ENCODE assay signal across 1 cellular context in genomic region chr22:33302049-33302545, GRCh38.
TF ChIP-seq lines count a peak whose summit lies in the region.

No MANE protein-coding gene starts in this region.

TF ChIP-seq in HepG2, 621 proteins besides CTCF, POLR2A, EP300 and RAD21 (continued from another document and continues in another):
- no peak for TF ChIP-seq ZBTB1 (CRISPR knock-in tag; IDR thresholded peaks at IDR 0.05; ENCODE audit: borderline replicate concordance)
- TF ChIP-seq ZBTB38 (CRISPR knock-in tag; IDR thresholded peaks at IDR 0.05) = peak; percentile 50
- TF ChIP-seq NR2F2 (IDR thresholded peaks at IDR 0.05; ENCODE audit: borderline replicate concordance, low read depth) = no peak
- TF ChIP-seq KLF6 (CRISPR knock-in tag; IDR thresholded peaks at IDR 0.05) = 0 out of 2 replicates have a peak, but pooled peaks have one; percentile 44
- TF ChIP-seq RXRA (CRISPR knock-in tag; IDR thresholded peaks at IDR 0.05) = peak; percentile 36
- no peak for TF ChIP-seq ZNF33A (CRISPR knock-in tag; IDR thresholded peaks at IDR 0.05; ENCODE audit: borderline replicate concordance)
- TF ChIP-seq PATZ1 (CRISPR knock-in tag; IDR thresholded peaks at IDR 0.05) = peak; percentile 45; the same call in 1 of the 2 replicates
- TF ChIP-seq TARDBP (CRISPR knock-in tag; IDR thresholded peaks at IDR 0.05) = peak; percentile 41; the same call in 1 of the 2 replicates
- peak; percentile 30 for TF ChIP-seq ZNF883 (CRISPR knock-in tag; IDR thresholded peaks at IDR 0.05; ENCODE audit: not compliant biosample characterization)
- TF ChIP-seq ZSCAN5A (CRISPR knock-in tag; IDR thresholded peaks at IDR 0.05; ENCODE audit: borderline replicate concordance) = no peak; the same call in 1 of the 2 replicates
- peak; percentile 44; the same call in 1 of the 2 replicates for TF ChIP-seq ZNF792 (CRISPR knock-in tag; IDR thresholded peaks at IDR 0.05)
- TF ChIP-seq ZNF619 (CRISPR knock-in tag; IDR thresholded peaks at IDR 0.05) = 0 out of 2 replicates have a peak, but pooled peaks have one; percentile 38
- peak; percentile 53; the same call in 1 of the 2 replicates for TF ChIP-seq MIER3 (CRISPR knock-in tag; IDR thresholded peaks at IDR 0.05; ENCODE audit: borderline replicate concordance)
- no peak for TF ChIP-seq ZNF235 (CRISPR knock-in tag; IDR thresholded peaks at IDR 0.05; ENCODE audit: borderline replicate concordance)
- TF ChIP-seq SIX1 (CRISPR knock-in tag; IDR thresholded peaks at IDR 0.05; ENCODE audit: borderline replicate concordance) = 0 out of 2 replicates have a peak, but pooled peaks have one; percentile 15
- no peak for TF ChIP-seq CBX2 (IDR thresholded peaks at IDR 0.05; ENCODE audit: low read depth, low read length)
- no peak for TF ChIP-seq CBX2 (CRISPR knock-in tag; IDR thresholded peaks at IDR 0.05; ENCODE audit: low read depth)
- TF ChIP-seq HNF1B (CRISPR knock-in tag; IDR thresholded peaks at IDR 0.05) = no peak
- TF ChIP-seq, protein P1, sequence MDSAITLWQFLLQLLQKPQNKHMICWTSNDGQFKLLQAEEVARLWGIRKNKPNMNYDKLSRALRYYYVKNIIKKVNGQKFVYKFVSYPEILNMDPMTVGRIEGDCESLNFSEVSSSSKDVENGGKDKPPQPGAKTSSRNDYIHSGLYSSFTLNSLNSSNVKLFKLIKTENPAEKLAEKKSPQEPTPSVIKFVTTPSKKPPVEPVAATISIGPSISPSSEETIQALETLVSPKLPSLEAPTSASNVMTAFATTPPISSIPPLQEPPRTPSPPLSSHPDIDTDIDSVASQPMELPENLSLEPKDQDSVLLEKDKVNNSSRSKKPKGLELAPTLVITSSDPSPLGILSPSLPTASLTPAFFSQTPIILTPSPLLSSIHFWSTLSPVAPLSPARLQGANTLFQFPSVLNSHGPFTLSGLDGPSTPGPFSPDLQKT (CRISPR knock-in tag; IDR thresholded peaks at IDR 0.05; ENCODE audit: borderline replicate concordance) = no peak
- TF ChIP-seq ZNF101 (CRISPR knock-in tag; IDR thresholded peaks at IDR 0.05; ENCODE audit: borderline replicate concordance, low read depth) = no peak
- TF ChIP-seq ZNF343 (CRISPR knock-in tag; IDR thresholded peaks at IDR 0.05) = no peak
- TF ChIP-seq ZNF205 (CRISPR knock-in tag; IDR thresholded peaks at IDR 0.05) = peak; percentile 65; the same call in 1 of the 2 replicates
- no peak for TF ChIP-seq HMGA1 (CRISPR knock-in tag; conservative IDR thresholded peaks at IDR 0.05)
- TF ChIP-seq SAP130 (CRISPR knock-in tag; IDR thresholded peaks at IDR 0.05; ENCODE audit: low read depth) = 0 out of 2 replicates have a peak, but pooled peaks have one; percentile 38
- no peak for TF ChIP-seq ZBTB42 (CRISPR knock-in tag; IDR thresholded peaks at IDR 0.05)
- peak; percentile 44; the same call in 1 of the 2 replicates for TF ChIP-seq BCL6 (CRISPR knock-in tag; IDR thresholded peaks at IDR 0.05)
- no peak for TF ChIP-seq SOX6 (IDR thresholded peaks at IDR 0.05)
- peak; percentile 66 for TF ChIP-seq SOX6 (CRISPR knock-in tag; IDR thresholded peaks at IDR 0.05)
- TF ChIP-seq, protein P2, sequence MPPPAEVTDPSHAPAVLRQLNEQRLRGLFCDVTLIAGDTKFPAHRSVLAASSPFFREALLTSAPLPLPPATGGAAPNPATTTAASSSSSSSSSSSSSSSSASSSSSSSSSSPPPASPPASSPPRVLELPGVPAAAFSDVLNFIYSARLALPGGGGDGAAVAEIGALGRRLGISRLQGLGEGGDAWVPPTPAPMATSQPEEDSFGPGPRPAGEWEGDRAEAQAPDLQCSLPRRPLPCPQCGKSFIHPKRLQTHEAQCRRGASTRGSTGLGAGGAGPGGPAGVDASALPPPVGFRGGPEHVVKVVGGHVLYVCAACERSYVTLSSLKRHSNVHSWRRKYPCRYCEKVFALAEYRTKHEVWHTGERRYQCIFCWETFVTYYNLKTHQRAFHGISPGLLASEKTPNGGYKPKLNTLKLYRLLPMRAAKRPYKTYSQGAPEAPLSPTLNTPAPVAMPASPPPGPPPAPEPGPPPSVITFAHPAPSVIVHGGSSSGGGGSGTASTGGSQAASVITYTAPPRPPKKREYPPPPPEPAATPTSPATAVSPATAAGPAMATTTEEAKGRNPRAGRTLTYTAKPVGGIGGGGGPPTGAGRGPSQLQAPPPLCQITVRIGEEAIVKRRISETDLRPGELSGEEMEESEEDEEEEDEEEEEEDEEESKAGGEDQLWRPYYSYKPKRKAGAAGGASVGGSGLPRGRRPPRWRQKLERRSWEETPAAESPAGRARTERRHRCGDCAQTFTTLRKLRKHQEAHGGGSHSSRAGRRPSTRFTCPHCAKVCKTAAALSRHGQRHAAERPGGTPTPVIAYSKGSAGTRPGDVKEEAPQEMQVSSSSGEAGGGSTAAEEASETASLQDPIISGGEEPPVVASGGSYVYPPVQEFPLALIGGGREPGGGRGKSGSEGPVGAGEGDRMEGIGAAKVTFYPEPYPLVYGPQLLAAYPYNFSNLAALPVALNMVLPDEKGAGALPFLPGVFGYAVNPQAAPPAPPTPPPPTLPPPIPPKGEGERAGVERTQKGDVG (CRISPR knock-in tag; IDR thresholded peaks at IDR 0.05; ENCODE audit: borderline replicate concordance) = peak; percentile 80; the same call in 1 of the 2 replicates
- TF ChIP-seq EED (CRISPR knock-in tag; IDR thresholded peaks at IDR 0.05) = no peak
- TF ChIP-seq RBM22 (optimal IDR thresholded peaks at IDR 0.05; ENCODE audit: low read length) = no peak
- TF ChIP-seq ZNF503 (CRISPR knock-in tag; IDR thresholded peaks at IDR 0.05) = no peak
- TF ChIP-seq, protein P3, sequence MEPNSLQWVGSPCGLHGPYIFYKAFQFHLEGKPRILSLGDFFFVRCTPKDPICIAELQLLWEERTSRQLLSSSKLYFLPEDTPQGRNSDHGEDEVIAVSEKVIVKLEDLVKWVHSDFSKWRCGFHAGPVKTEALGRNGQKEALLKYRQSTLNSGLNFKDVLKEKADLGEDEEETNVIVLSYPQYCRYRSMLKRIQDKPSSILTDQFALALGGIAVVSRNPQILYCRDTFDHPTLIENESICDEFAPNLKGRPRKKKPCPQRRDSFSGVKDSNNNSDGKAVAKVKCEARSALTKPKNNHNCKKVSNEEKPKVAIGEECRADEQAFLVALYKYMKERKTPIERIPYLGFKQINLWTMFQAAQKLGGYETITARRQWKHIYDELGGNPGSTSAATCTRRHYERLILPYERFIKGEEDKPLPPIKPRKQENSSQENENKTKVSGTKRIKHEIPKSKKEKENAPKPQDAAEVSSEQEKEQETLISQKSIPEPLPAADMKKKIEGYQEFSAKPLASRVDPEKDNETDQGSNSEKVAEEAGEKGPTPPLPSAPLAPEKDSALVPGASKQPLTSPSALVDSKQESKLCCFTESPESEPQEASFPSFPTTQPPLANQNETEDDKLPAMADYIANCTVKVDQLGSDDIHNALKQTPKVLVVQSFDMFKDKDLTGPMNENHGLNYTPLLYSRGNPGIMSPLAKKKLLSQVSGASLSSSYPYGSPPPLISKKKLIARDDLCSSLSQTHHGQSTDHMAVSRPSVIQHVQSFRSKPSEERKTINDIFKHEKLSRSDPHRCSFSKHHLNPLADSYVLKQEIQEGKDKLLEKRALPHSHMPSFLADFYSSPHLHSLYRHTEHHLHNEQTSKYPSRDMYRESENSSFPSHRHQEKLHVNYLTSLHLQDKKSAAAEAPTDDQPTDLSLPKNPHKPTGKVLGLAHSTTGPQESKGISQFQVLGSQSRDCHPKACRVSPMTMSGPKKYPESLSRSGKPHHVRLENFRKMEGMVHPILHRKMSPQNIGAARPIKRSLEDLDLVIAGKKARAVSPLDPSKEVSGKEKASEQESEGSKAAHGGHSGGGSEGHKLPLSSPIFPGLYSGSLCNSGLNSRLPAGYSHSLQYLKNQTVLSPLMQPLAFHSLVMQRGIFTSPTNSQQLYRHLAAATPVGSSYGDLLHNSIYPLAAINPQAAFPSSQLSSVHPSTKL (CRISPR knock-in tag; IDR thresholded peaks at IDR 0.05) = peak; percentile 59; the same call in 1 of the 2 replicates
- 0 out of 2 replicates have a peak, but pooled peaks have one; percentile 33 for TF ChIP-seq ESRRA (CRISPR knock-in tag; IDR thresholded peaks at IDR 0.05; ENCODE audit: low read depth)
- TF ChIP-seq KLF16 (CRISPR knock-in tag; IDR thresholded peaks at IDR 0.05) = 0 out of 4 replicates have a peak, but pooled peaks of 1 of the 2 experiments have one; percentile 49
- TF ChIP-seq ZFP36 (IDR thresholded peaks at IDR 0.05; ENCODE audit: borderline replicate concordance, low read depth, low read length, partially characterized antibody) = peak; percentile 40
- no peak for TF ChIP-seq ZNF569 (CRISPR knock-in tag; IDR thresholded peaks at IDR 0.05; ENCODE audit: borderline replicate concordance)
- TF ChIP-seq, protein P4, sequence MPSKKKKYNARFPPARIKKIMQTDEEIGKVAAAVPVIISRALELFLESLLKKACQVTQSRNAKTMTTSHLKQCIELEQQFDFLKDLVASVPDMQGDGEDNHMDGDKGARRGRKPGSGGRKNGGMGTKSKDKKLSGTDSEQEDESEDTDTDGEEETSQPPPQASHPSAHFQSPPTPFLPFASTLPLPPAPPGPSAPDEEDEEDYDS (CRISPR knock-in tag; IDR thresholded peaks at IDR 0.05) = peak; percentile 44; the same call in 1 of the 2 replicates
- TF ChIP-seq NR1H2 (CRISPR knock-in tag; IDR thresholded peaks at IDR 0.05; ENCODE audit: borderline replicate concordance, low read depth) = no peak
- TF ChIP-seq E2F1 (CRISPR knock-in tag; IDR thresholded peaks at IDR 0.05) = no peak
- no peak for TF ChIP-seq RBAK (CRISPR knock-in tag; IDR thresholded peaks at IDR 0.05)
- TF ChIP-seq GABPB1 (CRISPR knock-in tag; IDR thresholded peaks at IDR 0.05) = peak; percentile 63
- TF ChIP-seq MED13 (CRISPR knock-in tag; IDR thresholded peaks at IDR 0.05) = no peak
- no peak; the same call in 1 of the 2 replicates for TF ChIP-seq MYC (CRISPR knock-in tag; IDR thresholded peaks at IDR 0.05; ENCODE audit: borderline replicate concordance)
- TF ChIP-seq, protein P5, sequence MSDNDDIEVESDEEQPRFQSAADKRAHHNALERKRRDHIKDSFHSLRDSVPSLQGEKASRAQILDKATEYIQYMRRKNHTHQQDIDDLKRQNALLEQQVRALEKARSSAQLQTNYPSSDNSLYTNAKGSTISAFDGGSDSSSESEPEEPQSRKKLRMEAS (IDR thresholded peaks at IDR 0.05) = peak; percentile 29; the same call in 1 of the 2 replicates
